9 cellular contexts compared by ENCODE assay signal in the genomic region with DNA sequence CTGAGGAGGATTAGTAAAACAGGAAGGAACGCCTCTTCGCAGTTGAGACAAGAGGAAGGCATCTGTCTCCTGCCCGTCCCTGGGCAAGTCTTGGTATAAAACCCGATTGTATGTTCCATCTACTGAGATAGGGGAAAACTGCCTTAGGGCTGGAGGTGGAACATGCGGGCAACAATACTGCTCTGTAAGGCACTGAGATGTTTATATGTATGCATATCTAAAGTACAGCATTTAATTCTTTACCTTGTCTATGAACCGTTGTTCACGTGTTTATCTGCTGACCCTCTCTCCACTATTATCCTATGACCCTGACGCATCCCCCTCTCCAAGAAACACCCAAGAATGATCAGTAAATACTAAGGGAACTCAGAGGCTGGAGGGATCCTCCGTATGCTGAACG. TPM values are rescaled to one million over a fixed set of nuclear protein-coding genes. Genes with fewer than 3 reads are reported as not detected.
DNase-seq lines count a peak whose midpoint lies in the region; ATAC-seq and TF ChIP-seq lines count a peak whose summit lies in the region.
"Had no signal": no experiment of that assay in that cellular context is flagged by ENCODE, and none has a peak within 500 bp of the region (broad histone marks: within the 10 kb centered on the region; RNA-seq: fewer than 3 reads in every experiment).

No MANE protein-coding gene starts in this region.

- TF ChIP-seq CTCF in A673 (conservative IDR thresholded peaks at IDR 0.05; ENCODE audit: low read depth, low read length) (no peak), mesothelial cell of epicardium (IDR thresholded peaks at IDR 0.05; ENCODE audit: unreplicated experiment) (no peak)

- H3K27me3 Mint-ChIP-seq in mesothelial cell of epicardium (ENCODE audit: low read depth) = no peaks in the 10 kb centered on the region

- H3K36me3 ChIP-seq in A673 (ENCODE audit: insufficient read depth, low read length, poor library complexity, severe bottlenecking) = peaks cover 27% of the 10 kb centered on the region

- H3K9me3 ChIP-seq in A673 (ENCODE audit: low read depth, low read length, poor library complexity, severe bottlenecking) = no peaks in the 10 kb centered on the region

- H3K4me1 Mint-ChIP-seq in mesothelial cell of epicardium = peaks cover 22% of the 10 kb centered on the region

- intact Hi-C loops in A673 (cut with micrococcal nuclease; ENCODE audit: unreplicated experiment) = loop anchor here (2.0 kb wide), 1 partner anchor 53 kb away; a partner anchor contains a TSS

- no TSS peak for BruUV-seq in A673 (replicated peaks; lab: Mats Ljungman, UMichigan)

- peak overlapping the region; percentile 85 for H3K4me3 Mint-ChIP-seq in mesothelial cell of epicardium

- no peaks in the 10 kb centered on the region for H3K27me3 ChIP-seq in A673 (replicated peaks; ENCODE audit: insufficient read depth, low read depth, low read length, poor library complexity)

- in situ Hi-C loops in KBM-7 (cut with MboI; ENCODE audit: low pct_unique_long_range_greater_than_20kb, low sequenced_read_pairs) = no loop called here

- peaks cover 11% of the 10 kb centered on the region for H3K4me1 ChIP-seq in A673 (ENCODE audit: insufficient read depth, low read length, poor library complexity, severe bottlenecking)

- ATAC-seq in GM21786 (IDR thresholded peaks at IDR 0.05; ENCODE audit: unreplicated experiment) = no peak

- H3K27ac ChIP-seq in A673 (ENCODE audit: low read depth, low read length, poor library complexity, severe bottlenecking) = peak overlapping the region; percentile 92
- peak overlapping the region; percentile 90 for H3K27ac ChIP-seq in angular gyrus (ENCODE audit: low read depth, low read length)

- no peaks in the 10 kb centered on the region for H3K9me3 Mint-ChIP-seq in mesothelial cell of epicardium

- POLR2A ChIA-PET in A673 (lab: Charles Lee; ENCODE audit: low non-redundant PET) = no interaction called here

- H3K36me3 Mint-ChIP-seq in mesothelial cell of epicardium = peaks cover 19% of the 10 kb centered on the region

- CTCF ChIA-PET in A673 (lab: Charles Lee) = no interaction called here

- H3K4me3 ChIP-seq in A673 (ENCODE audit: low read depth, low read length, poor library complexity, severe bottlenecking) = peak overlapping the region; percentile 95

- TF ChIP-seq POLR2A in erythroblast (IDR thresholded peaks at IDR 0.05; ENCODE audit: low read length) = no peak

- peak overlapping the region; percentile 97 for H3K27ac Mint-ChIP-seq in mesothelial cell of epicardium

- DNase-seq in A673 (ENCODE audit: low spot score) (no peak), KBM-7 (peak; percentile 32), mesothelial cell of epicardium (ENCODE audit: low spot score in 2 of 2, unreplicated experiment in 2 of 2) (no peak), erythroblast (lab: John Stamatoyannopoulos, UW) (no peak)
- no peak for DNase-seq in stimulated activated CD4-positive, alpha-beta T cell treated with anti-CD3 and anti-CD28 coated beads, Interleukin-4, amount 100 ng/mL, for 1 hour
- DNase-seq in activated CD4-positive, CD25-positive, alpha-beta regulatory T cell (lab: John Stamatoyannopoulos, UW) = no peak

RNA-seq across cellular contexts. Expression of a gene that starts 0.7 kb away (rescaled TPM):
- total RNA-seq in A673 (2021) = 165 and 174 TPM in 2 replicates
- total RNA-seq in mesothelial cell of epicardium = 69.3 to 78.9 TPM (median 70.7 TPM) in 3 replicates

RNA-seq across cellular contexts. Expression of a gene that starts 18.8 kb away (rescaled TPM):
- total RNA-seq in A673 (2021) (0.69 and 0.96 TPM in 2 replicates), mesothelial cell of epicardium (0.40 to 0.53 TPM (median 0.50 TPM) in 3 replicates)
- total RNA-seq: sciatic nerve had no signal

RNA-seq across cellular contexts. Expression of a gene that starts 34.5 kb away (rescaled TPM):
- total RNA-seq in A673 (2021) (160 and 169 TPM in 2 replicates), mesothelial cell of epicardium (127 to 136 TPM (median 129 TPM) in 3 replicates)

RNA-seq across cellular contexts. Expression of a gene that starts 35.0 kb away (rescaled TPM):
- total RNA-seq in A673 (2021) (not detected in 2 replicates), mesothelial cell of epicardium (0.60 to 0.81 TPM (median 0.78 TPM) in 3 replicates)
- total RNA-seq: sciatic nerve had no signal

RNA-seq across cellular contexts. Expression of a gene that starts 44.2 kb away (rescaled TPM):
- total RNA-seq in A673 (2021) (1,898 and 1,963 TPM in 2 replicates), mesothelial cell of epicardium (1,616 to 1,722 TPM (median 1,707 TPM) in 3 replicates)
